9 cellular contexts compared by ENCODE assay signal in genomic region chr6:165662041-165662491, GRCh38. TPM values are rescaled to one million over a fixed set of nuclear protein-coding genes. Genes with fewer than 3 reads are reported as not detected.
DNase-seq lines count a peak whose midpoint lies in the region; ATAC-seq lines count a peak whose summit lies in the region.
"Had no signal": no experiment of that assay in that cellular context is flagged by ENCODE, and none has a peak within 500 bp of the region (broad histone marks: within the 10 kb centered on the region; RNA-seq: fewer than 3 reads in every experiment).

No MANE protein-coding gene starts in this region.

- no peaks in the 10 kb centered on the region for H3K9me3 ChIP-seq in HAP-1
- no peaks in the 10 kb centered on the region for H3K9me3 ChIP-seq in stomach smooth muscle (ENCODE audit: control insufficient read depth in 2 of 2, low read length in 2 of 2)

- H3K9me3 Mint-ChIP-seq in activated naive CD8-positive, alpha-beta T cell treated with anti-CD3 and anti-CD28 coated beads, Interleukin-2, amount 10 ng/mL, durations not matched to agents 7 days and 5 days, result no peaks in the 10 kb centered on the region
- no peaks in the 10 kb centered on the region for H3K9me3 Mint-ChIP-seq in activated naive CD4-positive, alpha-beta T cell treated with anti-CD3 and anti-CD28 coated beads for 36 hours
- H3K9me3 Mint-ChIP-seq: activated naive CD4-positive, alpha-beta T cell treated with anti-CD3 and anti-CD28 coated beads, Interleukin-2, amount 50 U/mL, for 24 hours had no signal

- H3K4me3 Mint-ChIP-seq in activated naive CD8-positive, alpha-beta T cell treated with anti-CD3 and anti-CD28 coated beads, Interleukin-2, amount 10 ng/mL, durations not matched to agents 7 days and 5 days, result no peak overlapping the region
- no peak overlapping the region for H3K4me3 Mint-ChIP-seq in activated naive CD4-positive, alpha-beta T cell treated with anti-CD3 and anti-CD28 coated beads for 36 hours
- H3K4me3 Mint-ChIP-seq: activated naive CD4-positive, alpha-beta T cell treated with anti-CD3 and anti-CD28 coated beads, Interleukin-2, amount 50 U/mL, for 24 hours had no signal

- H3K4me1 ChIP-seq in HAP-1, result peaks cover 35% of the 10 kb centered on the region
- peaks cover 39% of the 10 kb centered on the region for H3K4me1 ChIP-seq in stomach smooth muscle (ENCODE audit: control insufficient read depth, insufficient read depth, low read length)

- CTCF ChIA-PET in activated naive CD4-positive, alpha-beta T cell treated with anti-CD3 and anti-CD28 coated beads for 36 hours (lab: Charles Lee), result no interaction called here

- peaks cover 65% of the 10 kb centered on the region for H3K27me3 Mint-ChIP-seq in activated naive CD8-positive, alpha-beta T cell treated with anti-CD3 and anti-CD28 coated beads, Interleukin-2, amount 10 ng/mL, durations not matched to agents 7 days and 5 days
- H3K27me3 Mint-ChIP-seq in activated naive CD4-positive, alpha-beta T cell treated with anti-CD3 and anti-CD28 coated beads for 36 hours (ENCODE audit: low read depth), result peaks cover 43% of the 10 kb centered on the region

- H3K36me3 Mint-ChIP-seq in activated naive CD8-positive, alpha-beta T cell treated with anti-CD3 and anti-CD28 coated beads, Interleukin-2, amount 10 ng/mL, durations not matched to agents 7 days and 5 days, result peaks cover 1% of the 10 kb centered on the region
- H3K36me3 Mint-ChIP-seq in activated naive CD4-positive, alpha-beta T cell treated with anti-CD3 and anti-CD28 coated beads for 36 hours (ENCODE audit: low read depth), result no peaks in the 10 kb centered on the region

- H3K9ac ChIP-seq in stomach smooth muscle (ENCODE audit: low read length in 2 of 2), result no peak overlapping the region

- DNase-seq in HAP-1 (ENCODE audit: low spot score in 2 of 2) (peak in 1 of 2 experiments; percentile 69), islet precursor cell (peak; percentile 84)
- peak; percentile 29 for DNase-seq in activated naive CD8-positive, alpha-beta T cell treated with anti-CD3 and anti-CD28 coated beads, Interleukin-2, amount 10 ng/mL, durations not matched to agents 7 days and 5 days
- no peak for DNase-seq in activated naive CD4-positive, alpha-beta T cell treated with anti-CD3 and anti-CD28 coated beads for 36 hours

- H3K27ac ChIP-seq in stomach smooth muscle (ENCODE audit: low read length), result no peak overlapping the region

- H3K27me3 ChIP-seq in HAP-1 (ENCODE audit: low read depth), result peaks cover 18% of the 10 kb centered on the region
- H3K27me3 ChIP-seq in stomach smooth muscle (ENCODE audit: control insufficient read depth in 1 of 2, insufficient read depth in 2 of 2, low read length in 2 of 2), result peaks cover 36 to 75% of the 10 kb centered on the region in 2 donors

- ATAC-seq in activated naive CD8-positive, alpha-beta T cell treated with anti-CD3 and anti-CD28 coated beads, Interleukin-2, amount 10 ng/mL, durations not matched to agents 7 days and 5 days (ENCODE audit: low read depth), result no peak
- ATAC-seq in GM21723 (IDR thresholded peaks at IDR 0.05; ENCODE audit: unreplicated experiment) (no peak), GM19463 (IDR thresholded peaks at IDR 0.05; ENCODE audit: unreplicated experiment) (no peak), HG03175 (IDR thresholded peaks at IDR 0.05; ENCODE audit: unreplicated experiment) (no peak)

- POLR2A ChIA-PET in activated naive CD8-positive, alpha-beta T cell treated with anti-CD3 and anti-CD28 coated beads, Interleukin-2, amount 10 ng/mL, durations not matched to agents 7 days and 5 days (lab: Charles Lee), result no interaction called here

- in situ Hi-C loops in HAP-1 (cut with MboI; ENCODE audit: low sequenced_read_pairs), result no loop called here

- H3K36me3 ChIP-seq in HAP-1 (replicated peaks) (no peaks in the 10 kb centered on the region), stomach smooth muscle (ENCODE audit: control insufficient read depth in 2 of 2, insufficient read depth in 2 of 2, low read length in 2 of 2) (no peaks in the 10 kb centered on the region)

- peaks cover 3% of the 10 kb centered on the region for H3K4me1 Mint-ChIP-seq in activated naive CD8-positive, alpha-beta T cell treated with anti-CD3 and anti-CD28 coated beads, Interleukin-2, amount 10 ng/mL, durations not matched to agents 7 days and 5 days
- H3K4me1 Mint-ChIP-seq in activated naive CD4-positive, alpha-beta T cell treated with anti-CD3 and anti-CD28 coated beads for 36 hours (ENCODE audit: low read depth), result peaks cover 8% of the 10 kb centered on the region

- H3K4me3 ChIP-seq in HAP-1 (peak overlapping the region; percentile 71), stomach smooth muscle (ENCODE audit: low read length in 2 of 2) (peak overlapping the region; percentile 49 to 74)

- intact Hi-C loops in activated naive CD4-positive, alpha-beta T cell treated with anti-CD3 and anti-CD28 coated beads for 36 hours (cut with micrococcal nuclease), result no loop called here

- H3K27ac Mint-ChIP-seq in activated naive CD8-positive, alpha-beta T cell treated with anti-CD3 and anti-CD28 coated beads, Interleukin-2, amount 10 ng/mL, durations not matched to agents 7 days and 5 days, result peak overlapping the region; percentile 38
- H3K27ac Mint-ChIP-seq in activated naive CD4-positive, alpha-beta T cell treated with anti-CD3 and anti-CD28 coated beads for 36 hours, result no peak overlapping the region
- H3K27ac Mint-ChIP-seq: activated naive CD4-positive, alpha-beta T cell treated with anti-CD3 and anti-CD28 coated beads, Interleukin-2, amount 50 U/mL, for 24 hours had no signal

RNA-seq across cellular contexts. Expression of gene PDE10A, which starts 1.0 kb away (rescaled TPM):
- not detected for total RNA-seq in activated naive CD8-positive, alpha-beta T cell treated with anti-CD3 and anti-CD28 coated beads, Interleukin-2, amount 10 ng/mL, durations not matched to agents 7 days and 5 days
- total RNA-seq in activated naive CD4-positive, alpha-beta T cell treated with anti-CD3 and anti-CD28 coated beads for 36 hours, result not detected
